ENCODE assay signal across 1 cellular context in genomic region chr12:49059385-49060232, GRCh38.
TF ChIP-seq lines count a peak whose summit lies in the region.

No MANE protein-coding gene starts in this region.

TF ChIP-seq in GM23338, 12 proteins besides CTCF, POLR2A, EP300 and RAD21:
- TF ChIP-seq ZNF462 (CRISPR knock-in tag; IDR thresholded peaks at IDR 0.05) = no peak
- no peak for TF ChIP-seq POLR2AphosphoS5 (IDR thresholded peaks at IDR 0.05; ENCODE audit: low read depth)
- TF ChIP-seq ETS1 (IDR thresholded peaks at IDR 0.05) = no peak
- TF ChIP-seq CREB1 (CRISPR knock-in tag; IDR thresholded peaks at IDR 0.05; ENCODE audit: low read depth) = no peak
- no peak for TF ChIP-seq NANOG (IDR thresholded peaks at IDR 0.05; ENCODE audit: borderline replicate concordance)
- TF ChIP-seq EZH2 (IDR thresholded peaks at IDR 0.05; ENCODE audit: low read depth, unreplicated experiment) = no peak
- no peak for TF ChIP-seq REST (IDR thresholded peaks at IDR 0.05; ENCODE audit: unreplicated experiment)
- TF ChIP-seq ZNF114 (CRISPR knock-in tag; IDR thresholded peaks at IDR 0.05) = no peak
- no peak for TF ChIP-seq ZNF331 (CRISPR knock-in tag; IDR thresholded peaks at IDR 0.05; ENCODE audit: low read depth)
- TF ChIP-seq JUNB (IDR thresholded peaks at IDR 0.05; ENCODE audit: unreplicated experiment) = no peak
- no peak for TF ChIP-seq STAT1 (IDR thresholded peaks at IDR 0.05; ENCODE audit: unreplicated experiment)
- TF ChIP-seq EZH2phosphoT487 (IDR thresholded peaks at IDR 0.05; ENCODE audit: unreplicated experiment) = no peak
TF ChIP-seq in GM23338: peak in this region for 0.
